ENCODE assay signal across 29 cellular contexts in the genomic region with DNA sequence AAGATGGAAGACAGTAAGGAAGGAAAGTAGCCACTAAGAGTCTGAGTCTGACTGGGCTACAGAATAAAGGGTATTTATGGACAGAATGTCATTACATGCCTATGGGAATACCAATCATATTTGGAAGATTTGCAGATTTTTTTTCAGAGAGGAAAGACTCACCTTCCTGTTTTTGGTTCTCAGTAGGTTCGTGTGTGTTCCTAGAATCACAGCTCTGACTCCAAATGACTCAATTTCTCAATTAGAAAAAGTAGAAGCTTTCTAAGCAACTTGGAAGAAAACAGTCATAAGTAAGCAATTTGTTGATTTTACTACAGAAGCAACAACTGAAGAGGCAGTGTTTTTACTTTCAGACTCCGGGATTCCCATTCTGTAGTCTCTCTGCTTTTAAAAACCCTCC. TPM values are rescaled to one million over a fixed set of nuclear protein-coding genes. Genes with fewer than 3 reads are reported as not detected.
DNase-seq lines count a peak whose midpoint lies in the region; ATAC-seq, FAIRE-seq and TF ChIP-seq lines count a peak whose summit lies in the region.
"Had no signal": no experiment of that assay in that cellular context is flagged by ENCODE, and none has a peak within 500 bp of the region (broad histone marks: within the 10 kb centered on the region; RNA-seq: fewer than 3 reads in every experiment).

No MANE protein-coding gene starts in this region.

- peak overlapping the region; percentile 30 for H3K4me2 ChIP-seq in endothelial cell of umbilical vein (ENCODE audit: insufficient read depth, low read length)
- H3K4me2 ChIP-seq: hepatocyte had no signal

- peaks cover 35% of the 10 kb centered on the region for H3K4me1 ChIP-seq in SJSA1 (replicated peaks)
- H3K4me1 ChIP-seq in endothelial cell of umbilical vein (ENCODE audit: control insufficient read depth, extremely low read depth, insufficient read depth, low read length) = peaks cover 16% of the 10 kb centered on the region
- H3K4me1 ChIP-seq in ascending aorta = no peaks in the 10 kb centered on the region
- H3K4me1 ChIP-seq: uterus had no signal

- no peaks in the 10 kb centered on the region for H4K20me1 ChIP-seq in endothelial cell of umbilical vein (replicated peaks; ENCODE audit: control insufficient read depth, extremely low read depth, insufficient read depth, low read length)

- H3K36me3 Mint-ChIP-seq in activated naive CD8-positive, alpha-beta T cell treated with anti-CD3 and anti-CD28 coated beads, Interleukin-2, amount 50 U/mL, for 24 hours (ENCODE audit: low read depth) = peaks cover 23% of the 10 kb centered on the region
- H3K36me3 Mint-ChIP-seq in activated naive CD8-positive, alpha-beta T cell treated with anti-CD3 and anti-CD28 coated beads for 36 hours = peaks cover 13% of the 10 kb centered on the region
- peaks cover 66% of the 10 kb centered on the region for H3K36me3 Mint-ChIP-seq in stimulated activated memory B cell treated with anti-CD40 and anti-IgM and Interleukin-4, amounts not matched to agents 10 μg/mL and 1 μg/mL and 100 μg/mL, for 72 hours

- H3K9me3 Mint-ChIP-seq in activated naive CD8-positive, alpha-beta T cell treated with anti-CD3 and anti-CD28 coated beads, Interleukin-2, amount 50 U/mL, for 24 hours = no peaks in the 10 kb centered on the region
- no peaks in the 10 kb centered on the region for H3K9me3 Mint-ChIP-seq in activated naive CD8-positive, alpha-beta T cell treated with anti-CD3 and anti-CD28 coated beads for 36 hours
- no peaks in the 10 kb centered on the region for H3K9me3 Mint-ChIP-seq in stimulated activated memory B cell treated with anti-CD40 and anti-IgM and Interleukin-4, amounts not matched to agents 10 μg/mL and 1 μg/mL and 100 μg/mL, for 72 hours
- H3K9me3 Mint-ChIP-seq in stimulated activated naive CD8-positive, alpha-beta T cell treated with anti-CD3 and anti-CD28 coated beads, Interleukin-15, amount 100 ng/mL, for 72 hours = no peaks in the 10 kb centered on the region
- H3K9me3 Mint-ChIP-seq: CD4-positive, alpha-beta T cell; immature natural killer cell had no signal

- peaks cover 17% of the 10 kb centered on the region; the same call in 1 of the 2 replicates for H3K36me3 ChIP-seq in SJSA1
- peaks cover 5 to 10% of the 10 kb centered on the region in 2 experiments for H3K36me3 ChIP-seq in endothelial cell of umbilical vein (ENCODE audit: control insufficient read depth in 2 of 2, extremely low read depth in 1 of 2, insufficient read depth in 2 of 2, low read length in 2 of 2)
- H3K36me3 ChIP-seq in ascending aorta = peaks cover 24 to 49% of the 10 kb centered on the region in 2 donors
- H3K36me3 ChIP-seq: uterus had no signal

- H3K27ac ChIP-seq in SJSA1 = peak overlapping the region; percentile 41
- H3K27ac ChIP-seq in endothelial cell of umbilical vein (ENCODE audit: insufficient read depth, low read depth, low read length) = peak overlapping the region; percentile 22
- H3K27ac ChIP-seq in ascending aorta = no peak overlapping the region
- H3K27ac ChIP-seq: epithelial cell of prostate, hepatocyte, left lung had no signal

- H3K79me2 ChIP-seq in endothelial cell of umbilical vein (ENCODE audit: control insufficient read depth, insufficient read depth, low read length) = no peaks in the 10 kb centered on the region
- H3K79me2 ChIP-seq: hepatocyte had no signal

- ATAC-seq in activated naive CD8-positive, alpha-beta T cell treated with anti-CD3 and anti-CD28 coated beads, Interleukin-2, amount 50 U/mL, for 24 hours = no peak
- ATAC-seq in stimulated activated memory B cell treated with anti-CD40 and anti-IgM and Interleukin-4, amounts not matched to agents 10 μg/mL and 1 μg/mL and 100 μg/mL, for 72 hours = no peak
- no peak for ATAC-seq in stimulated activated naive CD8-positive, alpha-beta T cell treated with anti-CD3 and anti-CD28 coated beads, Interleukin-15, amount 100 ng/mL, for 72 hours
- ATAC-seq: left lung had no signal

- H3K27me3 Mint-ChIP-seq in activated naive CD8-positive, alpha-beta T cell treated with anti-CD3 and anti-CD28 coated beads, Interleukin-2, amount 50 U/mL, for 24 hours = no peaks in the 10 kb centered on the region
- H3K27me3 Mint-ChIP-seq in activated naive CD8-positive, alpha-beta T cell treated with anti-CD3 and anti-CD28 coated beads for 36 hours = no peaks in the 10 kb centered on the region
- H3K27me3 Mint-ChIP-seq in stimulated activated memory B cell treated with anti-CD40 and anti-IgM and Interleukin-4, amounts not matched to agents 10 μg/mL and 1 μg/mL and 100 μg/mL, for 72 hours = no peaks in the 10 kb centered on the region
- H3K27me3 Mint-ChIP-seq in stimulated activated naive CD8-positive, alpha-beta T cell treated with anti-CD3 and anti-CD28 coated beads, Interleukin-15, amount 100 ng/mL, for 72 hours = no peaks in the 10 kb centered on the region
- H3K27me3 Mint-ChIP-seq: CD4-positive, alpha-beta T cell had no signal

- H3K27me3 ChIP-seq in SJSA1 (replicated peaks) (no peaks in the 10 kb centered on the region), endothelial cell of umbilical vein (ENCODE audit: control insufficient read depth in 2 of 2, insufficient read depth in 2 of 2, low read length in 2 of 2) (no peaks in the 10 kb centered on the region), ascending aorta (no peaks in the 10 kb centered on the region)
- H3K27me3 ChIP-seq: hepatocyte, left lung, uterus had no signal

- no peak overlapping the region for H3K9ac ChIP-seq in endothelial cell of umbilical vein (replicated peaks; ENCODE audit: extremely low read depth, insufficient read depth, low read length)

- peaks cover 5% of the 10 kb centered on the region for H3K4me1 Mint-ChIP-seq in activated naive CD8-positive, alpha-beta T cell treated with anti-CD3 and anti-CD28 coated beads, Interleukin-2, amount 50 U/mL, for 24 hours
- H3K4me1 Mint-ChIP-seq in activated naive CD8-positive, alpha-beta T cell treated with anti-CD3 and anti-CD28 coated beads for 36 hours = peaks cover 12% of the 10 kb centered on the region
- H3K4me1 Mint-ChIP-seq in stimulated activated memory B cell treated with anti-CD40 and anti-IgM and Interleukin-4, amounts not matched to agents 10 μg/mL and 1 μg/mL and 100 μg/mL, for 72 hours = peaks cover 20% of the 10 kb centered on the region
- peaks cover 16% of the 10 kb centered on the region for H3K4me1 Mint-ChIP-seq in stimulated activated naive CD8-positive, alpha-beta T cell treated with anti-CD3 and anti-CD28 coated beads, Interleukin-15, amount 100 ng/mL, for 72 hours
- H3K4me1 Mint-ChIP-seq: immature natural killer cell had no signal

- peak overlapping the region; percentile 32 for H3K27ac Mint-ChIP-seq in activated naive CD8-positive, alpha-beta T cell treated with anti-CD3 and anti-CD28 coated beads, Interleukin-2, amount 50 U/mL, for 24 hours
- H3K27ac Mint-ChIP-seq in activated naive CD8-positive, alpha-beta T cell treated with anti-CD3 and anti-CD28 coated beads for 36 hours = no peak overlapping the region
- peak overlapping the region; percentile 5 for H3K27ac Mint-ChIP-seq in stimulated activated memory B cell treated with anti-CD40 and anti-IgM and Interleukin-4, amounts not matched to agents 10 μg/mL and 1 μg/mL and 100 μg/mL, for 72 hours
- H3K27ac Mint-ChIP-seq in stimulated activated naive CD8-positive, alpha-beta T cell treated with anti-CD3 and anti-CD28 coated beads, Interleukin-15, amount 100 ng/mL, for 72 hours = no peak overlapping the region
- H3K27ac Mint-ChIP-seq: immature natural killer cell had no signal

- H3K4me3 Mint-ChIP-seq in activated naive CD8-positive, alpha-beta T cell treated with anti-CD3 and anti-CD28 coated beads, Interleukin-2, amount 50 U/mL, for 24 hours = no peak overlapping the region
- H3K4me3 Mint-ChIP-seq in activated naive CD8-positive, alpha-beta T cell treated with anti-CD3 and anti-CD28 coated beads for 36 hours = no peak overlapping the region
- no peak overlapping the region for H3K4me3 Mint-ChIP-seq in stimulated activated memory B cell treated with anti-CD40 and anti-IgM and Interleukin-4, amounts not matched to agents 10 μg/mL and 1 μg/mL and 100 μg/mL, for 72 hours
- no peak overlapping the region for H3K4me3 Mint-ChIP-seq in stimulated activated naive CD8-positive, alpha-beta T cell treated with anti-CD3 and anti-CD28 coated beads, Interleukin-15, amount 100 ng/mL, for 72 hours
- H3K4me3 Mint-ChIP-seq: CD4-positive, alpha-beta T cell; immature natural killer cell had no signal

- POLR2A ChIA-PET in endothelial cell of umbilical vein (lab: Charles Lee) = no interaction called here

- H3K9me1 ChIP-seq in endothelial cell of umbilical vein (replicated peaks; ENCODE audit: control insufficient read depth, extremely low read depth, insufficient read depth, low read length) = no peaks in the 10 kb centered on the region

- intact Hi-C loops in endothelial cell of umbilical vein (cut with micrococcal nuclease) (no loop called here), ascending aorta (cut with DNase I) (no loop called here)

- no peaks in the 10 kb centered on the region for H3K9me3 ChIP-seq in SJSA1 (replicated peaks)
- no peaks in the 10 kb centered on the region for H3K9me3 ChIP-seq in endothelial cell of umbilical vein (replicated peaks; ENCODE audit: control insufficient read depth, insufficient read depth, low read length)
- no peaks in the 10 kb centered on the region for H3K9me3 ChIP-seq in ascending aorta
- H3K9me3 ChIP-seq: left lung, uterus had no signal

- peak; percentile 93 for FAIRE-seq in endothelial cell of umbilical vein (lab: Jason Lieb, UNC)
- FAIRE-seq: frontal cortex, G401.6, TTC549 had no signal

- H3K4me3 ChIP-seq in SJSA1 (no peak overlapping the region), endothelial cell of umbilical vein (replicated peaks in 1 of 3; ENCODE audit: insufficient read depth in 1 of 3, low read depth in 1 of 3, low read length in 3 of 3) (no peak overlapping the region), ascending aorta (no peak overlapping the region)
- H3K4me3 ChIP-seq: hepatocyte, left lung, uterus had no signal

- no peak for TF ChIP-seq POLR2A in endothelial cell of umbilical vein (IDR thresholded peaks at IDR 0.05; ENCODE audit: low read depth, low read length)

- no peak overlapping the region for H2AFZ ChIP-seq in endothelial cell of umbilical vein (ENCODE audit: low read depth, low read length)
- H2AFZ ChIP-seq: hepatocyte had no signal

- DNase-seq in activated naive CD8-positive, alpha-beta T cell treated with anti-CD3 and anti-CD28 coated beads, Interleukin-2, amount 50 U/mL, for 24 hours = no peak
- no peak for DNase-seq in activated naive CD8-positive, alpha-beta T cell treated with anti-CD3 and anti-CD28 coated beads for 36 hours
- DNase-seq in SJSA1 (ENCODE audit: low read depth in 1 of 2, low spot score in 2 of 2) (peak in 1 of 2 experiments; percentile 54), endothelial cell of umbilical vein (ENCODE audit: low read depth, low spot score) (peak; percentile 80), ascending aorta (ENCODE audit: low spot score in 2 of 2) (no peak), RPMI8226 (no peak)
- DNase-seq in stimulated activated naive CD8-positive, alpha-beta T cell treated with anti-CD3 and anti-CD28 coated beads, Interleukin-15, amount 100 ng/mL, for 72 hours = no peak
- DNase-seq: ACHN; activated CD4-positive, alpha-beta T cell treated with anti-CD3 and anti-CD28 coated beads for 48 hours; activated naive CD4-positive, alpha-beta T cell treated with Interleukin-2 at 50 U/mL for 16 hours; aorta; CD4-positive, alpha-beta T cell; central memory CD4-positive, alpha-beta T cell; DMS 273 treated with DMSO at 0.1 percent for 48 hours; immature natural killer cell; left lung; NCI-H1092; NCI-H2029 treated with DMSO at 0.1 percent for 48 hours; NCI-H345; OCI-M1; SHP77; stimulated activated CD4-positive, alpha-beta T cell treated with anti-CD3 and anti-CD28 coated beads, Interleukin-1b, Interleukin-23, amount 100 ng/mL, for 48 hours; uterus had no signal

- CTCF ChIA-PET in endothelial cell of umbilical vein (lab: Charles Lee) = interaction anchor here (5.0 kb wide), 1 partner anchor 10 kb away, joined by 26 read pairs; no protein-coding TSS in a partner anchor

- BruUV-seq in endothelial cell of umbilical vein (replicated peaks; lab: Mats Ljungman, UMichigan) = no TSS peak

- TF ChIP-seq CTCF in endothelial cell of umbilical vein (IDR thresholded peaks at IDR 0.05; ENCODE audit: extremely low read depth in 1 of 2, insufficient read depth in 1 of 2, low read depth in 1 of 2, low read length in 2 of 2) (no peak), ascending aorta (IDR thresholded peaks at IDR 0.05) (no peak)

- dilution Hi-C loops in endothelial cell of umbilical vein (cut with MboI; ENCODE audit: extremely low pct_ligation_motif_present, low sequenced_read_pairs) = no loop called here

RNA-seq across cellular contexts. Expression of a gene that starts 15.4 kb away (rescaled TPM):
- total RNA-seq in activated naive CD8-positive, alpha-beta T cell treated with anti-CD3 and anti-CD28 coated beads for 36 hours = under 1 TPM; 0.10 to 0.36 TPM
- total RNA-seq in SJSA1 (2014; rRNA removed; shearing (Covaris generic)) = 0.38 and 2.4 TPM in 2 replicates
- total RNA-seq in endothelial cell of umbilical vein (3.1 and 6.4 TPM in 2 replicates), ascending aorta (4.9 TPM)
- 5.5 and 6.0 TPM in 2 replicates for polyA plus RNA-seq in endothelial cell of umbilical vein
- polyA plus RNA-seq in endothelial cell of umbilical vein (2011; cell fraction: cytosol; rRNA removed) = 1.5 and 2.8 TPM in 2 replicates
- polyA plus RNA-seq in endothelial cell of umbilical vein (2011; cell fraction: nucleus; rRNA removed) = 23.3 and 32.9 TPM in 2 replicates
- polyA plus RNA-seq in endothelial cell of umbilical vein (2012) = 5.8 and 9.0 TPM in 2 replicates
- 4.1 and 9.1 TPM in 2 replicates for polyA minus RNA-seq in endothelial cell of umbilical vein
- 0.82 TPM for polyA minus RNA-seq in endothelial cell of umbilical vein (2011; cell fraction: cytosol; rRNA and poly(A)+ RNA removed)
- 6.4 and 10.1 TPM in 2 replicates for polyA minus RNA-seq in endothelial cell of umbilical vein (2011; cell fraction: nucleus; rRNA and poly(A)+ RNA removed)

Comparison
In these comparisons a context has a peak if more than half of its experiments do, and no peak if none do; other contexts are left out.
1. H3K27ac Mint-ChIP-seq: peak in activated naive CD8-positive, alpha-beta T cell treated with anti-CD3 and anti-CD28 coated beads, Interleukin-2, amount 50 U/mL, for 24 hours (single experiment) and stimulated activated memory B cell treated with anti-CD40 and anti-IgM and Interleukin-4, amounts not matched to agents 10 μg/mL and 1 μg/mL and 100 μg/mL, for 72 hours (single experiment); none in activated naive CD8-positive, alpha-beta T cell treated with anti-CD3 and anti-CD28 coated beads for 36 hours (single experiment) and stimulated activated naive CD8-positive, alpha-beta T cell treated with anti-CD3 and anti-CD28 coated beads, Interleukin-15, amount 100 ng/mL, for 72 hours (0 of 2).
2. H3K27ac ChIP-seq: peak in SJSA1 (single experiment) and endothelial cell of umbilical vein (single experiment); none in ascending aorta (0 of 2).